7 cellular contexts compared by ENCODE assay signal in the genomic region with DNA sequence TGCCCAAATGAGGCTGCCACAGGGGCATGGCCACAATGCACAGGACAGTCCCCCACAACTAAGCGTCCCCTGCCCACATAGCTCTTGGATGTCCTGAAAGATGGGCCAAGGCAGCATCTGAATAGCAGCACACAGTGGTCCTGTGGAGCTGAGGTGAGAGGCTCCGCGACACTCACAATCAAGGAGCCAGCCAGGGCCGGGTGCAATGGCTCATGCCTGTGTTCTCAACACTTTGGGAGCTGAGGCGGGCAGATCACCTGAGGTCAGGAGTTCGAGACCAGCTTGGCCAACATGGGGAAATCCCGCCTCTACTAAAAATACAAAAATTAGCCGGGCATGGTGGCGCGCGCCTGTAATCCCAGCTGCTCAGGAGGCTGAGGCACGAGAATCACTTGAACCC. TPM values are rescaled to one million over a fixed set of nuclear protein-coding genes. Genes with fewer than 3 reads are reported as not detected.
DNase-seq lines count a peak whose midpoint lies in the region; ATAC-seq and TF ChIP-seq lines count a peak whose summit lies in the region.
"Not testable (repeated sequence)": the region's sequence is repeated elsewhere in the genome, so short reads cannot be mapped to it uniquely, and the experiment has no call there.

No MANE protein-coding gene starts in this region.

- not testable (repeated sequence) for H3K27me3 Mint-ChIP-seq in H9 (ENCODE audit: low read depth); T-helper 17 cell; activated B cell treated with CpG ODN at 0.5 μM for 24 hours; glutamatergic neuron (ENCODE audit: unreplicated experiment); memory B cell; stimulated activated memory B cell treated with anti-CD40 and anti-IgM and Interleukin-4, amounts not matched to agents 10 μg/mL and 1 μg/mL and 100 μg/mL, for 72 hours

- not testable (repeated sequence) for H3K4me1 ChIP-seq in H9 (ENCODE audit: insufficient read depth, low read length)

- H3K9me3 ChIP-seq in H9 (ENCODE audit: control insufficient read depth, low read depth, low read length); T-helper 17 cell (ENCODE audit: control insufficient read depth, low read length, poor library complexity, severe bottlenecking): not testable (repeated sequence)

- ATAC-seq in T-helper 17 cell; activated B cell treated with CpG ODN at 0.5 μM for 24 hours (ENCODE audit: low read depth); memory B cell (ENCODE audit: low read depth); stimulated activated memory B cell treated with anti-CD40 and anti-IgM and Interleukin-4, amounts not matched to agents 10 μg/mL and 1 μg/mL and 100 μg/mL, for 72 hours: not testable (repeated sequence)

- H3K27me3 ChIP-seq in H9 (ENCODE audit: insufficient read depth, low read length) = not testable (repeated sequence)

- POLR2A ChIA-PET in activated B cell treated with CpG ODN at 0.5 μM for 24 hours (lab: Charles Lee) = interaction anchor here (1.1 to 1.3 kb wide), 2 partner anchors 36 to 234 kb away, joined by 3 read pairs; partner anchors contain the start of gene FAM32A

- not testable (repeated sequence) for H3K14ac ChIP-seq in H9 (ENCODE audit: insufficient read depth, low read length)

- not testable (repeated sequence) for TF ChIP-seq CTCF in H9 (conservative IDR thresholded peaks at IDR 0.05); activated B cell treated with CpG ODN at 0.5 μM for 24 hours (IDR thresholded peaks at IDR 0.05); glutamatergic neuron (IDR thresholded peaks at IDR 0.05; ENCODE audit: partially characterized antibody, unreplicated experiment)

- H3K23ac ChIP-seq in H9 (ENCODE audit: insufficient read length, low read depth, low read length) = not testable (repeated sequence)

- H3K23me2 ChIP-seq in H9 (ENCODE audit: insufficient read length, low read depth, low read length, poor library complexity, severe bottlenecking) = not testable (repeated sequence)

- H3K18ac ChIP-seq in H9 (ENCODE audit: insufficient read length, low read depth, low read length) = not testable (repeated sequence)

- H2BK12ac ChIP-seq in H9 (ENCODE audit: insufficient read length, low read depth, low read length) = not testable (repeated sequence)

- H3K79me2 ChIP-seq in H9 (ENCODE audit: insufficient read depth, low read length) = not testable (repeated sequence)

- not testable (repeated sequence) for H3K4ac ChIP-seq in H9 (ENCODE audit: low read depth, low read length)

- no CpG with 5 or more reads among the region's 12 CpGs for WGBS in H9 (ENCODE audit: extremely low coverage, insufficient read length, low lambda C conversion rate)

- DNase-seq in H9; T-helper 17 cell; activated B cell treated with CpG ODN at 0.5 μM for 24 hours; glutamatergic neuron; memory B cell (ENCODE audit: low spot score in 2 of 2): not testable (repeated sequence)
- DNase-seq in posterior vena cava (ENCODE audit: low spot score) = peak; percentile 75

- H2BK15ac ChIP-seq in H9 (ENCODE audit: low read depth, low read length) = not testable (repeated sequence)

- not testable (repeated sequence) for H3K4me2 ChIP-seq in H9 (ENCODE audit: insufficient read depth, insufficient read length, low read length)

- not testable (repeated sequence) for H2AFZ ChIP-seq in H9 (ENCODE audit: low read length)

- CTCF ChIA-PET in activated B cell treated with CpG ODN at 0.5 μM for 24 hours (lab: Charles Lee) = interaction anchor here (0.5 to 5.7 kb wide), 4 partner anchors 91 to 377 kb away, joined by 3 to 83 read pairs (median 16); no protein-coding TSS in a partner anchor

- H3K4me1 Mint-ChIP-seq in H9 (peaks cover 22 to 26% of the 10 kb centered on the region in 2 experiments), activated B cell treated with CpG ODN at 0.5 μM for 24 hours (peaks cover 37% of the 10 kb centered on the region), memory B cell (peaks cover 26% of the 10 kb centered on the region)
- not testable (repeated sequence) for H3K4me1 Mint-ChIP-seq in T-helper 17 cell; glutamatergic neuron (ENCODE audit: low read depth, unreplicated experiment)
- peaks cover 44% of the 10 kb centered on the region for H3K4me1 Mint-ChIP-seq in stimulated activated memory B cell treated with anti-CD40 and anti-IgM and Interleukin-4, amounts not matched to agents 10 μg/mL and 1 μg/mL and 100 μg/mL, for 72 hours

- not testable (repeated sequence) for H3T11ph ChIP-seq in H9 (ENCODE audit: low read length)

- H3K9ac ChIP-seq in H9 (ENCODE audit: extremely low read depth, insufficient read length, low read length) = peak overlapping the region; percentile 25

- H3K4me3 Mint-ChIP-seq in H9; T-helper 17 cell; activated B cell treated with CpG ODN at 0.5 μM for 24 hours; glutamatergic neuron (ENCODE audit: unreplicated experiment); stimulated activated memory B cell treated with anti-CD40 and anti-IgM and Interleukin-4, amounts not matched to agents 10 μg/mL and 1 μg/mL and 100 μg/mL, for 72 hours: not testable (repeated sequence)
- peak overlapping the region; percentile 22 for H3K4me3 Mint-ChIP-seq in memory B cell

- not testable (repeated sequence) for H2AK5ac ChIP-seq in H9 (ENCODE audit: insufficient read length, low read length)

- H4K20me1 ChIP-seq in H9 (ENCODE audit: control insufficient read depth, insufficient read depth, insufficient read length) = not testable (repeated sequence)

- H3K9me3 Mint-ChIP-seq in H9; activated B cell treated with CpG ODN at 0.5 μM for 24 hours; memory B cell; stimulated activated memory B cell treated with anti-CD40 and anti-IgM and Interleukin-4, amounts not matched to agents 10 μg/mL and 1 μg/mL and 100 μg/mL, for 72 hours: not testable (repeated sequence)
- peaks cover 12% of the 10 kb centered on the region for H3K9me3 Mint-ChIP-seq in glutamatergic neuron (ENCODE audit: unreplicated experiment)

- not testable (repeated sequence) for H4K5ac ChIP-seq in H9 (ENCODE audit: insufficient read length, low read depth, low read length)

- H2BK5ac ChIP-seq in H9 (ENCODE audit: insufficient read length, low read length) = not testable (repeated sequence)

- H3K36me3 Mint-ChIP-seq in H9 (ENCODE audit: insufficient read depth in 1 of 3, low read depth in 3 of 3) = peaks cover 29 to 55% (median 45%) of the 10 kb centered on the region in 3 experiments
- not testable (repeated sequence) for H3K36me3 Mint-ChIP-seq in T-helper 17 cell (ENCODE audit: low read depth); glutamatergic neuron (ENCODE audit: unreplicated experiment)
- H3K36me3 Mint-ChIP-seq in activated B cell treated with CpG ODN at 0.5 μM for 24 hours (ENCODE audit: low read depth) = peaks cover 84% of the 10 kb centered on the region
- H3K36me3 Mint-ChIP-seq in memory B cell = peaks cover 28% of the 10 kb centered on the region
- H3K36me3 Mint-ChIP-seq in stimulated activated memory B cell treated with anti-CD40 and anti-IgM and Interleukin-4, amounts not matched to agents 10 μg/mL and 1 μg/mL and 100 μg/mL, for 72 hours = peaks cover 70% of the 10 kb centered on the region

- H4K8ac ChIP-seq in H9 (replicated peaks; ENCODE audit: insufficient read length, low read depth, low read length) = not testable (repeated sequence)

- H4K91ac ChIP-seq in H9 (ENCODE audit: insufficient read length, low read depth, low read length) = not testable (repeated sequence)

- not testable (repeated sequence) for H3K79me1 ChIP-seq in H9 (ENCODE audit: insufficient read depth, low read depth, low read length, poor library complexity, severe bottlenecking)

- not testable (repeated sequence) for H2BK20ac ChIP-seq in H9 (ENCODE audit: low read depth, low read length, poor library complexity, severe bottlenecking)

- not testable (repeated sequence) for H3K27ac ChIP-seq in H9 (ENCODE audit: insufficient read length, low read depth, low read length)

- not testable (repeated sequence) for H2BK120ac ChIP-seq in H9 (ENCODE audit: low read depth, low read length, poor library complexity, severe bottlenecking)

- intact Hi-C loops in activated B cell treated with CpG ODN at 0.5 μM for 24 hours (cut with micrococcal nuclease); posterior vena cava (cut with DNase I): not testable (repeated sequence)

- not testable (repeated sequence) for H3K56ac ChIP-seq in H9 (ENCODE audit: insufficient read length, low read depth, low read length)

- H3K27ac Mint-ChIP-seq in H9 (peak overlapping the region in 2 of 3 experiments; percentile 60 to 73; a peak in 3 of 7 replicates), T-helper 17 cell (peak overlapping the region; percentile 67), activated B cell treated with CpG ODN at 0.5 μM for 24 hours (peak overlapping the region; percentile 37), glutamatergic neuron (ENCODE audit: unreplicated experiment) (peak overlapping the region; percentile 12), memory B cell (peak overlapping the region; percentile 97)
- peak overlapping the region; percentile 88 for H3K27ac Mint-ChIP-seq in stimulated activated memory B cell treated with anti-CD40 and anti-IgM and Interleukin-4, amounts not matched to agents 10 μg/mL and 1 μg/mL and 100 μg/mL, for 72 hours

RNA-seq across cellular contexts. Expression of gene EPS15L1, which starts 52.8 kb away (rescaled TPM):
- total RNA-seq in H9 (2021) = 31.8 and 33.3 TPM in 2 replicates
- 10 to 100 TPM; 42.7 to 44.1 TPM for total RNA-seq in T-helper 17 cell
- 81.0 and 86.3 TPM in 2 replicates for total RNA-seq in activated B cell treated with CpG ODN at 0.5 μM for 24 hours
- total RNA-seq in glutamatergic neuron (ENCODE audit: unreplicated experiment) = 84.9 TPM
- 10 to 100 TPM; 33.0 to 36.4 TPM for total RNA-seq in posterior vena cava

Comparison
In these comparisons a context has a peak if more than half of its experiments do, and no peak if none do; other contexts are left out.
1. H3K27ac Mint-ChIP-seq: peak in every context shown above with its lines; median percentile 97 in memory B cell; 88 in stimulated activated memory B cell treated with anti-CD40 and anti-IgM and Interleukin-4, amounts not matched to agents 10 μg/mL and 1 μg/mL and 100 μg/mL, for 72 hours; 67 in T-helper 17 cell; 66 in H9; 37 in activated B cell treated with CpG ODN at 0.5 μM for 24 hours; 12 in glutamatergic neuron.